In the genomic region with DNA sequence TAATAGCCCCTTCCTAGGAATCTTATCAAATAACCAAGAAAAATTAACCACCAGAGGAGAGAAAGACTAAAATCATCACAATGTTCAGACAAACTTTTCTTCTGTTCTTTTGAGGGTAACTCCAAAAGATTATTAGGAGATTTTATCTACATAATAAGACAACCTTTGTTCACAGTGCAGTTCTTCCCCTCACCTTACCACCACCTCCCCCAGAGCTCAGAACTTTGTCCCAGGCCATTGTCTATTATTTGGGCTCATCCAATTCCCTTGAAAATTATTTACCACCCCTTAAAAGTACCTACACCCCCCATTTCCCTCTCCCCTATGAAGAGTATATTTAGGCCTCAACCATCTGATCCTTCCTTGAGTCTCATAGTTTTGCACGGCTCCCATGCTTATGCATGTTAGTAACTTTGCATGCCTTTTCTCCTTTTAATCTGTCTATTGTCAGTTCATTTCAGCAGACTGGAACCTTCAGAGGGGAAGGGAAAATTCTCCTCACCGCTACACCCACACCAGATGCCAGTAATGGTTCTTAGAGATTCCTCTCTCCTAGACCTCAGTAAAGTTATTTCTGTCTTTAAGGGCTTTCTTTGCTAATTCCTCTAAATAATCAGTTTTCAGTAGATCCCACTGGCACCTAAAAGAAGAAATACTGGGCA, we compare ENCODE assay signal across 13 cellular contexts.
"Had no signal": no experiment of that assay in that cellular context is flagged by ENCODE, and none has a peak within 500 bp of the region (broad histone marks: within the 10 kb centered on the region; RNA-seq: fewer than 3 reads in every experiment).

No MANE protein-coding gene starts in this region.

- ATAC-seq: activated T-cell treated with anti-CD3 and anti-CD28 coated beads, Interleukin-2, amount 50 U/mL, for 4 hours had no signal

- H3K27me3 ChIP-seq: esophagus squamous epithelium, ovary had no signal

- H3K27ac Mint-ChIP-seq: activated CD4-positive, alpha-beta memory T cell treated with anti-CD3 and anti-CD28 coated beads for 36 hours; activated naive CD8-positive, alpha-beta T cell treated with anti-CD3 and anti-CD28 coated beads for 36 hours had no signal

- H3K9me3 ChIP-seq: esophagus squamous epithelium, ovary, stomach, thoracic aorta had no signal

- H3K36me3 ChIP-seq: esophagus squamous epithelium, ovary, stomach, thoracic aorta had no signal

- H3K9me3 Mint-ChIP-seq: activated CD4-positive, alpha-beta memory T cell treated with anti-CD3 and anti-CD28 coated beads for 36 hours; activated naive CD8-positive, alpha-beta T cell treated with anti-CD3 and anti-CD28 coated beads for 36 hours; activated T-cell treated with anti-CD3 and anti-CD28 coated beads, Interleukin-2, amount 50 U/mL, for 4 hours had no signal

- H3K4me3 ChIP-seq: esophagus squamous epithelium, ovary, stomach, thoracic aorta had no signal

- H3K4me3 Mint-ChIP-seq: activated CD4-positive, alpha-beta memory T cell treated with anti-CD3 and anti-CD28 coated beads for 36 hours; activated naive CD8-positive, alpha-beta T cell treated with anti-CD3 and anti-CD28 coated beads for 36 hours; activated T-cell treated with anti-CD3 and anti-CD28 coated beads, Interleukin-2, amount 50 U/mL, for 4 hours had no signal

- H3K36me3 Mint-ChIP-seq: activated CD4-positive, alpha-beta memory T cell treated with anti-CD3 and anti-CD28 coated beads for 36 hours; activated naive CD8-positive, alpha-beta T cell treated with anti-CD3 and anti-CD28 coated beads for 36 hours had no signal

- H3K27ac ChIP-seq: esophagus squamous epithelium, ovary, stomach, thoracic aorta had no signal

- FAIRE-seq: islet of Langerhans, urothelium cell line had no signal

- DNase-seq: activated CD4-positive, alpha-beta memory T cell treated with anti-CD3 and anti-CD28 coated beads for 36 hours; activated gamma-delta T cell; activated naive CD8-positive, alpha-beta T cell treated with anti-CD3 and anti-CD28 coated beads for 36 hours; activated T-cell treated with anti-CD3 and anti-CD28 coated beads, Interleukin-2, amount 50 U/mL, for 4 hours; esophagus squamous epithelium; glutamatergic neuron; stimulated activated CD4-positive, alpha-beta T cell treated with anti-CD3 and anti-CD28 coated beads, Interleukin-4, amount 100 ng/mL, for 4 hours; stomach; T-helper 9 cell had no signal
